ENCODE assay signal across 8 cellular contexts in genomic region chr17:31052187-31052889, GRCh38. TPM values are rescaled to one million over a fixed set of nuclear protein-coding genes. Genes with fewer than 3 reads are reported as not detected.
DNase-seq lines count a peak whose midpoint lies in the region; ATAC-seq and TF ChIP-seq lines count a peak whose summit lies in the region.

No MANE protein-coding gene starts in this region.

- peak overlapping the region in 2 of 4 donors; percentile 35 to 38 for H3K27ac ChIP-seq in Peyer's patch
- peak overlapping the region; percentile 51 to 78 (median 61) for H3K27ac ChIP-seq in esophagus squamous epithelium
- H3K27ac ChIP-seq in CD4-positive, alpha-beta T cell (ENCODE audit: low read depth, low read length) = no peak overlapping the region

- 26 to 28% methylated on average over 9 of the region's 9 CpGs for WGBS in esophagus squamous epithelium, 2 donors

- no peak overlapping the region for H3K4me3 Mint-ChIP-seq in progenitor cell of endocrine pancreas (ENCODE audit: low read depth)
- H3K4me3 Mint-ChIP-seq in CD4-positive, alpha-beta T cell = no peak overlapping the region

- CTCF ChIA-PET in CD4-positive, alpha-beta T cell (lab: Charles Lee) = no interaction called here

- peak; percentile 91 for DNase-seq in GM03348 (ENCODE audit: low spot score)
- DNase-seq in Peyer's patch = peak in 2 of 3 donors; percentile 19 to 49
- no peak for DNase-seq in esophagus squamous epithelium (lab: John Stamatoyannopoulos, UW)
- peak; percentile 22 for DNase-seq in pons (ENCODE audit: low spot score)
- DNase-seq in progenitor cell of endocrine pancreas (ENCODE audit: low spot score, unreplicated experiment) = no peak
- no peak for DNase-seq in CD4-positive, alpha-beta T cell

- H3K36me3 ChIP-seq in Peyer's patch (no peaks in the 10 kb centered on the region), esophagus squamous epithelium (no peaks in the 10 kb centered on the region)

- H3K27me3 ChIP-seq in Peyer's patch = no peaks in the 10 kb centered on the region
- H3K27me3 ChIP-seq in esophagus squamous epithelium = no peaks in the 10 kb centered on the region
- no peaks in the 10 kb centered on the region for H3K27me3 ChIP-seq in CD4-positive, alpha-beta T cell (ENCODE audit: control insufficient read depth, insufficient read depth, low read length)

- no peak overlapping the region for H3K27ac Mint-ChIP-seq in progenitor cell of endocrine pancreas
- H3K27ac Mint-ChIP-seq in CD4-positive, alpha-beta T cell = no peak overlapping the region

- ATAC-seq in HG02973 (IDR thresholded peaks at IDR 0.05; ENCODE audit: unreplicated experiment) (no peak), HG03442 (IDR thresholded peaks at IDR 0.05; ENCODE audit: unreplicated experiment) (no peak)
- ATAC-seq in CD4-positive, alpha-beta T cell (ENCODE audit: poor library complexity) = no peak

- no peaks in the 10 kb centered on the region for H3K9me3 Mint-ChIP-seq in progenitor cell of endocrine pancreas (ENCODE audit: low read depth)
- H3K9me3 Mint-ChIP-seq in CD4-positive, alpha-beta T cell = no peaks in the 10 kb centered on the region

- POLR2A ChIA-PET in CD4-positive, alpha-beta T cell (lab: Charles Lee) = interaction anchor here (0.7 kb wide), 1 partner anchor 91 kb away, joined by 3 read pairs; no protein-coding TSS in a partner anchor

- no peak overlapping the region for H3K4me3 ChIP-seq in Peyer's patch
- peak overlapping the region in 1 of 4 donors; percentile 0 for H3K4me3 ChIP-seq in esophagus squamous epithelium

- no peak for TF ChIP-seq POLR2A in Peyer's patch (IDR thresholded peaks at IDR 0.05)
- no peak for TF ChIP-seq POLR2A in esophagus squamous epithelium (IDR thresholded peaks at IDR 0.05)

- no peaks in the 10 kb centered on the region for H3K36me3 Mint-ChIP-seq in progenitor cell of endocrine pancreas (ENCODE audit: insufficient read depth)
- H3K36me3 Mint-ChIP-seq in CD4-positive, alpha-beta T cell (ENCODE audit: low read depth) = no peaks in the 10 kb centered on the region

- peaks cover 2% of the 10 kb centered on the region for H3K4me1 Mint-ChIP-seq in progenitor cell of endocrine pancreas (ENCODE audit: low read depth)
- peaks cover 5% of the 10 kb centered on the region for H3K4me1 Mint-ChIP-seq in CD4-positive, alpha-beta T cell (ENCODE audit: low read depth)

- no peaks in the 10 kb centered on the region for H3K4me1 ChIP-seq in Peyer's patch
- H3K4me1 ChIP-seq in esophagus squamous epithelium = peaks cover 0 to 26% (median 11%) of the 10 kb centered on the region in 3 donors

- intact Hi-C loops in esophagus squamous epithelium (cut with DNase I) = no loop called here
- intact Hi-C loops in CD4-positive, alpha-beta T cell (cut with DNase I, micrococcal nuclease) = no loop called here

- TF ChIP-seq CTCF in Peyer's patch (IDR thresholded peaks at IDR 0.05) (no peak), esophagus squamous epithelium (IDR thresholded peaks at IDR 0.05) (no peak), progenitor cell of endocrine pancreas (IDR thresholded peaks at IDR 0.05; ENCODE audit: unreplicated experiment) (no peak)
- TF ChIP-seq CTCF in CD4-positive, alpha-beta T cell (IDR thresholded peaks at IDR 0.05) = no peak

- H3K9me3 ChIP-seq in Peyer's patch = no peaks in the 10 kb centered on the region
- H3K9me3 ChIP-seq in esophagus squamous epithelium = no peaks in the 10 kb centered on the region
- no peaks in the 10 kb centered on the region for H3K9me3 ChIP-seq in CD4-positive, alpha-beta T cell (ENCODE audit: control insufficient read depth, low read length)

- H3K27me3 Mint-ChIP-seq in progenitor cell of endocrine pancreas = peaks cover 8% of the 10 kb centered on the region
- no peaks in the 10 kb centered on the region for H3K27me3 Mint-ChIP-seq in CD4-positive, alpha-beta T cell

RNA-seq across cellular contexts. Expression of gene NF1, which starts 42.4 kb away (rescaled TPM):
- total RNA-seq in Peyer's patch = 100 to 1,000 TPM in 2 of 4 donors, 10 to 100 TPM in 2; 66.8 to 106 (median 95.6) TPM
- total RNA-seq in esophagus squamous epithelium = 10 to 100 TPM; 15.6 to 48.4 (median 26.9) TPM
- 82.5 and 90.7 TPM in 2 replicates for total RNA-seq in progenitor cell of endocrine pancreas
- total RNA-seq in CD4-positive, alpha-beta T cell = 10 to 100 TPM; 15.5 to 18.7 TPM

Comparison
In these comparisons a context has a peak if more than half of its experiments do, and no peak if none do; other contexts are left out.
1. DNase-seq: peak in GM03348 (single experiment), Peyer's patch (2 of 3) and pons (single experiment); none in esophagus squamous epithelium (single experiment), progenitor cell of endocrine pancreas (single experiment) and CD4-positive, alpha-beta T cell (0 of 10).